ENCODE assay signal across 8 cellular contexts in the genomic region with DNA sequence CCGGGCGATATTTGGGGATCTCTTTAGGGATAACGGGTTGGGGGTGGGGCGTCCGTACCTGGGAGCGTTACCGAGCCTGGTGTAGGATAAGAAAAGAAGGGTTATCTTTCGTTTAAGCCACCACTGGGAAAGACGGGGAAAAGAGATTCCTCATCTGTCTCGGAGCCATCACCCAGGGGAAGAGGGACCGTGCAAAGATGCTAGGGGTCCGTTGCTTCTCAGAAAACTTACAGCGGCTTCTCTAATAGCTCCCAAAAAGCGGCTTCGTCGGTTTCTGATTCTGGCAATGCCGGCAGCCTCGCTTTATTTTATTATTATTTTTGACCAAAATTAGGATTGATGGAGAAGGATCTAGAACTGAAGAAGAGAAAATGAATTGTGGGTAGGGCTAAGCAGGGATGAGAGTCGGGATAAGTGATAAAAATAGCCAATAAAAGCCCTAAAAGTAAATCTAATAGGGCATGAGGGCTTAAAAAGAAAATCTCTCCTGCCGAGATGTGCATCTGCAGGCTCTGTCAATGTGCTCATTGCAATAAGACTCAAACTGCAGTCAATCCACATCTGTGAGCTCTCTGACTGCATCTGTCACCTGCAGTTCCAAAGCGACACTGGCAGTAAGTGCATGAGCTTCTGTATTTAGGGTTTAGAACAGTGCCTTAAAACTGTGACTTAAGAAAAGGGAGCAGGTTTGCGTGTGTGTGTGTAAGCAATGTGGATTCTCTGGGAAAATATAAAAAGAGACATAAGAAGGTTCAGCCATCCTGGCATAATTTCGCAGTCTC. TPM values are rescaled to one million over a fixed set of nuclear protein-coding genes. Genes with fewer than 3 reads are reported as not detected.
DNase-seq lines count a peak whose midpoint lies in the region; ATAC-seq and TF ChIP-seq lines count a peak whose summit lies in the region.

No MANE protein-coding gene starts in this region.

- no peaks in the 10 kb centered on the region for H3K9me3 ChIP-seq in SK-N-MC (ENCODE audit: low read depth, low read length)

- peak overlapping the region; percentile 87 for H3K9ac ChIP-seq in SK-N-MC (ENCODE audit: insufficient read length)

- H3K4me3 ChIP-seq in SK-N-MC, result peak overlapping the region; percentile 98
- H3K4me3 ChIP-seq in fibroblast of the aortic adventitia (ENCODE audit: low read depth, low read length), result peak overlapping the region; percentile 95
- peak overlapping the region; percentile 90 for H3K4me3 ChIP-seq in skeletal muscle cell (ENCODE audit: low read depth, low read length)

- no peaks in the 10 kb centered on the region for H3K36me3 ChIP-seq in SK-N-MC (ENCODE audit: insufficient read depth, low read length)

- peak; percentile 62 for DNase-seq in NCI-H146 (lab: John Stamatoyannopoulos, UW)
- no peak for DNase-seq in NCI-H146 treated with DMSO at 0.1 percent for 48 hours (lab: John Stamatoyannopoulos, UW; ENCODE audit: unreplicated experiment)
- DNase-seq in SK-N-MC (ENCODE audit: low read depth, low spot score), result no peak
- no peak for DNase-seq in fibroblast of the aortic adventitia (ENCODE audit: low read depth)
- DNase-seq in skeletal muscle cell (ENCODE audit: low read depth), result no peak
- DNase-seq in foreskin melanocyte, result no peak

- ATAC-seq in HG03039 (IDR thresholded peaks at IDR 0.05; ENCODE audit: unreplicated experiment) (no peak), GM18907 (IDR thresholded peaks at IDR 0.05; ENCODE audit: unreplicated experiment) (no peak)

- no peak for TF ChIP-seq CTCF in fibroblast of the aortic adventitia (IDR thresholded peaks at IDR 0.05; ENCODE audit: insufficient read depth, low read length)

- H3K27ac ChIP-seq in SK-N-MC, result no peak overlapping the region

RNA-seq across cellular contexts. Expression of gene TBPL1, which starts 0.8 kb away (rescaled TPM):
- 10.9 and 30.2 TPM in 2 replicates for total RNA-seq in fibroblast of the aortic adventitia (ENCODE audit: low replicate concordance)
